In genomic region chr1:155912056-155912536, GRCh38 we compare ENCODE assay signal across 1 cellular context.
TF ChIP-seq lines count a peak whose summit lies in the region.

No MANE protein-coding gene starts in this region.

TF ChIP-seq in liver, 16 proteins besides CTCF, POLR2A, EP300 and RAD21 (continued from another document):
- TF ChIP-seq, protein P1, sequence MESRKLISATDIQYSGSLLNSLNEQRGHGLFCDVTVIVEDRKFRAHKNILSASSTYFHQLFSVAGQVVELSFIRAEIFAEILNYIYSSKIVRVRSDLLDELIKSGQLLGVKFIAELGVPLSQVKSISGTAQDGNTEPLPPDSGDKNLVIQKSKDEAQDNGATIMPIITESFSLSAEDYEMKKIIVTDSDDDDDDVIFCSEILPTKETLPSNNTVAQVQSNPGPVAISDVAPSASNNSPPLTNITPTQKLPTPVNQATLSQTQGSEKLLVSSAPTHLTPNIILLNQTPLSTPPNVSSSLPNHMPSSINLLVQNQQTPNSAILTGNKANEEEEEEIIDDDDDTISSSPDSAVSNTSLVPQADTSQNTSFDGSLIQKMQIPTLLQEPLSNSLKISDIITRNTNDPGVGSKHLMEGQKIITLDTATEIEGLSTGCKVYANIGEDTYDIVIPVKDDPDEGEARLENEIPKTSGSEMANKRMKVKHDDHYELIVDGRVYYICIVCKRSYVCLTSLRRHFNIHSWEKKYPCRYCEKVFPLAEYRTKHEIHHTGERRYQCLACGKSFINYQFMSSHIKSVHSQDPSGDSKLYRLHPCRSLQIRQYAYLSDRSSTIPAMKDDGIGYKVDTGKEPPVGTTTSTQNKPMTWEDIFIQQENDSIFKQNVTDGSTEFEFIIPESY (IDR thresholded peaks at IDR 0.05) = no peak
